In genomic region chr11:65549088-65549487, GRCh38 we compare ENCODE assay signal across 19 cellular contexts. TPM values are rescaled to one million over a fixed set of nuclear protein-coding genes. Genes with fewer than 3 reads are reported as not detected.
A peak's percentile ranks its signal among the peaks of the same experiment; 100 is the strongest.
DNase-seq lines count a peak whose midpoint lies in the region; ATAC-seq, FAIRE-seq and TF ChIP-seq lines count a peak whose summit lies in the region.
"Had no signal": no experiment of that assay in that cellular context is flagged by ENCODE, and none has a peak within 500 bp of the region (broad histone marks: within the 10 kb centered on the region; RNA-seq: fewer than 3 reads in every experiment).

No MANE protein-coding gene starts in this region.

- H3K27me3 Mint-ChIP-seq in CD8-positive, alpha-beta memory T cell = no peaks in the 10 kb centered on the region

- CTCF ChIA-PET in CD8-positive, alpha-beta memory T cell (lab: Charles Lee) = interaction anchor here (0.8 to 5.7 kb wide), 3 partner anchors 9 to 39 kb away, joined by 3 to 35 read pairs (median 8); partner anchors contain the start of genes FAM89B and ZNRD2
- CTCF ChIA-PET in GM12878 (lab: Yijun Ruan, JAX) = interaction anchor here (0.9 to 4.7 kb wide), 3 partner anchors 8 to 231 kb away, joined by 3 to 29 read pairs (median 3); no protein-coding TSS in a partner anchor

- H3K4me3 ChIP-seq in CD8-positive, alpha-beta memory T cell (ENCODE audit: low read length) = no peak overlapping the region
- no peak overlapping the region for H3K4me3 ChIP-seq in GM12878

- RAD21 ChIA-PET in GM12878 (lab: Charles Lee; ENCODE audit: unreplicated experiment) = interaction anchor here (1.6 kb wide), 1 partner anchor 8 kb away, joined by 5 read pairs; no protein-coding TSS in a partner anchor

- peaks cover 3 to 19% (median 11%) of the 10 kb centered on the region in 3 donors for H3K36me3 Mint-ChIP-seq in CD8-positive, alpha-beta memory T cell

- peaks cover 62% of the 10 kb centered on the region for H3K4me1 ChIP-seq in CD8-positive, alpha-beta memory T cell (ENCODE audit: insufficient read depth, low read length)
- H3K4me1 ChIP-seq in GM12878 (ENCODE audit: control insufficient read depth, insufficient read depth, low read length) = peaks cover 24% of the 10 kb centered on the region

- peak overlapping the region in 3 of 7 donors; percentile 31 to 83 (median 40) for H3K4me3 Mint-ChIP-seq in CD8-positive, alpha-beta memory T cell
- H3K4me3 Mint-ChIP-seq: H9 had no signal

- BruUV-seq in GM12878 (replicated peaks; lab: Mats Ljungman, UMichigan) = no TSS peak

- TF ChIP-seq RAD21 in GM12878 (IDR thresholded peaks at IDR 0.05; ENCODE audit: insufficient read depth, low read depth, low read length) = no peak

- whole genome bisulfite sequencing in GM12878 (ENCODE audit: insufficient coverage, insufficient replicate concordance, low lambda C conversion rate, missing lambda C conversion rate) = 62% methylated on average over 3 of the region's 3 CpGs

- peaks cover 47 to 66% (median 56%) of the 10 kb centered on the region in 3 donors for H3K4me1 Mint-ChIP-seq in CD8-positive, alpha-beta memory T cell

- H3K4me2 ChIP-seq in GM12878 (ENCODE audit: control insufficient read depth, insufficient read depth) = no peak overlapping the region

- SMC1A ChIA-PET in GM12878 (lab: Charles Lee; ENCODE audit: uncharacterized antibody, unreplicated experiment) = no interaction called here

- H3K9ac ChIP-seq in GM12878 (ENCODE audit: control insufficient read depth, insufficient read depth, low read length) = no peak overlapping the region

- no peak for TF ChIP-seq EP300 in GM12878 (IDR thresholded peaks at IDR 0.05; ENCODE audit: borderline replicate concordance in 1 of 2, control insufficient read depth in 1 of 2, low read depth in 2 of 2, low read length in 2 of 2)

- no peaks in the 10 kb centered on the region for H3K79me2 ChIP-seq in GM12878 (ENCODE audit: control insufficient read depth, insufficient read depth, low read length)

- ATAC-seq in GM12878 = no peak
- ATAC-seq: SK-N-SH treated with all-trans-retinoic acid at 6 μM for 48 hours had no signal

- no peak for TF ChIP-seq CTCF in GM12878 (IDR thresholded peaks at IDR 0.05 in 2 of 3, conservative IDR thresholded peaks at IDR 0.05 in 1 of 3; ENCODE audit: control insufficient read depth in 2 of 3, extremely low read depth in 1 of 3, insufficient read depth in 1 of 3, low read depth in 3 of 3, low read length in 3 of 3)

- no peaks in the 10 kb centered on the region for H3K36me3 ChIP-seq in CD8-positive, alpha-beta memory T cell (ENCODE audit: insufficient read depth, low read length)
- no peaks in the 10 kb centered on the region for H3K36me3 ChIP-seq in GM12878 (ENCODE audit: control insufficient read depth in 2 of 2, insufficient read depth in 2 of 2, low read length in 1 of 2)

- H3K27ac Mint-ChIP-seq in CD8-positive, alpha-beta memory T cell = peak overlapping the region in 6 of 8 donors; percentile 7 to 92 (median 56)
- H3K27ac Mint-ChIP-seq: H9 had no signal

- in situ Hi-C loops in GM12878 (cut with MboI) = no loop called here

- FAIRE-seq in GM12878 (lab: Jason Lieb, UNC) (peak; percentile 27), GM19239 (lab: Jason Lieb, UNC) (no peak)

- no peak overlapping the region for H3K27ac ChIP-seq in CD8-positive, alpha-beta memory T cell (ENCODE audit: low read depth, low read length)
- H3K27ac ChIP-seq in GM12878 (ENCODE audit: control insufficient read depth, insufficient read depth) = no peak overlapping the region

- no peaks in the 10 kb centered on the region for H4K20me1 ChIP-seq in GM12878 (ENCODE audit: control insufficient read depth, insufficient read depth)

- no peaks in the 10 kb centered on the region for H3K9me3 ChIP-seq in CD8-positive, alpha-beta memory T cell (ENCODE audit: low read length)
- no peaks in the 10 kb centered on the region for H3K9me3 ChIP-seq in GM12878 (replicated peaks; ENCODE audit: control insufficient read depth, insufficient read depth, low read length)
- H3K9me3 ChIP-seq: Caco-2 had no signal

- DNase-seq in CD1c-positive myeloid dendritic cell (ENCODE audit: extremely low spot score) (peak; percentile 39), GM12878 (ENCODE audit: low read depth, low spot score) (no peak), renal cortical epithelial cell (ENCODE audit: low read depth) (peak; percentile 59), C1 segment of cervical spinal cord (lab: John Stamatoyannopoulos, UW) (no peak), NCI-H446 treated with DMSO at 0.1 percent for 48 hours (lab: John Stamatoyannopoulos, UW) (no peak), GM19239 (ENCODE audit: insufficient read length, low spot score) (no peak)
- DNase-seq in CD8-positive, alpha-beta memory T cell = no peak
- DNase-seq: ACHN, Caco-2, EL, H9, IMR-90, Kasumi-1, NCI-H1105, NCI-H1694, NCI-H2227 treated with DMSO at 0.1 percent for 48 hours, NCI-H69, SHP77 treated with DMSO at 0.1 percent for 48 hours had no signal

- POLR2A ChIA-PET in CD8-positive, alpha-beta memory T cell (lab: Charles Lee) = interaction anchor here (0.9 kb wide), 1 partner anchor 8 kb away, joined by 3 read pairs; no protein-coding TSS in a partner anchor
- POLR2A ChIA-PET in GM12878 (lab: Charles Lee) = interaction anchor here (0.6 to 1.1 kb wide), 2 partner anchors 16 to 27 kb away, joined by 3 read pairs; partner anchors contain the start of gene EHBP1L1

- no peaks in the 10 kb centered on the region for H3K9me3 Mint-ChIP-seq in CD8-positive, alpha-beta memory T cell

- no peak overlapping the region for H2AFZ ChIP-seq in GM12878 (ENCODE audit: control insufficient read depth, low read depth, low read length)

- H3K27me3 ChIP-seq in CD8-positive, alpha-beta memory T cell (ENCODE audit: insufficient read depth, low read length, poor library complexity, severe bottlenecking) = no peaks in the 10 kb centered on the region
- H3K27me3 ChIP-seq in GM12878 (replicated peaks in 1 of 2; ENCODE audit: control insufficient read depth in 2 of 2, insufficient read depth in 2 of 2, low read length in 1 of 2) = no peaks in the 10 kb centered on the region

- intact Hi-C loops in GM12878 (cut with micrococcal nuclease; ENCODE audit: unreplicated experiment) = no loop called here

- no peak for TF ChIP-seq POLR2A in GM12878 (IDR thresholded peaks at IDR 0.05; ENCODE audit: low read depth, low read length)

RNA-seq across cellular contexts. Expression of gene LTBP3, which starts 9.1 kb away (rescaled TPM):
- 10 to 100 TPM; 33.2 to 35.4 TPM for total RNA-seq in CD8-positive, alpha-beta memory T cell
- polyA plus RNA-seq in CD8-positive, alpha-beta memory T cell = 17.9 TPM
- 8.6 and 11.6 TPM in 2 replicates for total RNA-seq in GM12878 (2013; cell fraction: nucleolus; rRNA removed)
- total RNA-seq in GM12878 (2014; rRNA removed) = 8.5 and 9.0 TPM in 2 replicates
- total RNA-seq in GM12878 (2014; rRNA removed; fragmentation: Illumina TruSeq; extraction: Trizol) = 1.2 and 2.2 TPM in 2 replicates
- 8.0 and 9.0 TPM in 2 replicates for total RNA-seq in GM12878 (2021)
- polyA plus RNA-seq in GM12878 (2011; ENCODE audit: low read depth) = 12.8 TPM
- polyA plus RNA-seq in GM12878 (2011; rRNA removed) = 3.1 and 7.0 TPM in 2 replicates
- polyA plus RNA-seq in GM12878 (2011; cell fraction: cytosol; rRNA removed) = 14.4 and 24.0 TPM in 2 replicates
- 47.3 and 52.7 TPM in 2 replicates for polyA plus RNA-seq in GM12878 (2011; cell fraction: nucleus; rRNA removed)
- 15.6 and 16.4 TPM in 2 replicates for polyA plus RNA-seq in GM12878 (2012)
- 1.00 and 2.3 TPM in 2 replicates for polyA plus RNA-seq in GM12878 (2014; fragmentation: Illumina TruSeq; extraction: Trizol)
- polyA plus RNA-seq in GM12878 (2014; fragmentation: Nextera tagmentation; extraction: Ambion mirVana) = not detected
- polyA plus RNA-seq in GM12878 (2014; rRNA removed) = 12.2 and 14.7 TPM in 2 replicates
- 1 to 10 TPM; 4.0 to 5.5 TPM for polyA plus RNA-seq in GM12878 (2016; fragmentation: Nextera tagmentation; extraction: Ambion mirVana)
- 3.8 and 4.7 TPM in 2 replicates for polyA minus RNA-seq in GM12878 (2011; rRNA and poly(A)+ RNA removed)
- polyA minus RNA-seq in GM12878 (2011; cell fraction: cytosol; rRNA and poly(A)+ RNA removed) = 5.6 and 6.7 TPM in 2 replicates
- 6.6 and 12.8 TPM in 2 replicates for polyA minus RNA-seq in GM12878 (2011; cell fraction: nucleus; rRNA and poly(A)+ RNA removed)
- total RNA-seq in renal cortical epithelial cell = 11.6 and 82.8 TPM in 2 replicates

RNA-seq across cellular contexts. Expression of gene ZNRD2, which starts 21.2 kb away (rescaled TPM):
- total RNA-seq in CD8-positive, alpha-beta memory T cell = 10 to 100 TPM; 69.6 to 77.9 TPM
- polyA plus RNA-seq in CD8-positive, alpha-beta memory T cell = 81.4 TPM
- total RNA-seq in GM12878 (2013; cell fraction: nucleolus; rRNA removed) = 31.8 and 42.8 TPM in 2 replicates
- 71.3 and 77.0 TPM in 2 replicates for total RNA-seq in GM12878 (2014; rRNA removed)
- 20.0 and 24.8 TPM in 2 replicates for total RNA-seq in GM12878 (2014; rRNA removed; fragmentation: Illumina TruSeq; extraction: Trizol)
- 62.0 and 63.3 TPM in 2 replicates for total RNA-seq in GM12878 (2021)
- 35.6 TPM for polyA plus RNA-seq in GM12878 (2011; ENCODE audit: low read depth)
- polyA plus RNA-seq in GM12878 (2011; rRNA removed) = 13.4 and 32.2 TPM in 2 replicates
- 60.6 and 85.4 TPM in 2 replicates for polyA plus RNA-seq in GM12878 (2011; cell fraction: cytosol; rRNA removed)
- polyA plus RNA-seq in GM12878 (2011; cell fraction: nucleus; rRNA removed) = 70.4 and 75.4 TPM in 2 replicates
- 43.7 and 53.4 TPM in 2 replicates for polyA plus RNA-seq in GM12878 (2012)
- 1.2 and 7.9 TPM in 2 replicates for polyA plus RNA-seq in GM12878 (2014; fragmentation: Illumina TruSeq; extraction: Trizol)
- polyA plus RNA-seq in GM12878 (2014; fragmentation: Nextera tagmentation; extraction: Ambion mirVana) = 10 to 100 TPM; 14.8 to 48.7 TPM
- 74.8 and 79.0 TPM in 2 replicates for polyA plus RNA-seq in GM12878 (2014; rRNA removed)
- 100 to 1,000 TPM; 107 to 111 TPM for polyA plus RNA-seq in GM12878 (2016; fragmentation: Nextera tagmentation; extraction: Ambion mirVana)
- polyA minus RNA-seq in GM12878 (2011; rRNA and poly(A)+ RNA removed) = 5.0 and 12.2 TPM in 2 replicates
- 5.8 and 6.9 TPM in 2 replicates for polyA minus RNA-seq in GM12878 (2011; cell fraction: cytosol; rRNA and poly(A)+ RNA removed)
- polyA minus RNA-seq in GM12878 (2011; cell fraction: nucleus; rRNA and poly(A)+ RNA removed) = 32.3 and 48.6 TPM in 2 replicates
- total RNA-seq in renal cortical epithelial cell = 33.8 and 53.1 TPM in 2 replicates

RNA-seq across cellular contexts. Expression of gene FAM89B, which starts 23.2 kb away (rescaled TPM):
- total RNA-seq in CD8-positive, alpha-beta memory T cell = 10 to 100 TPM; 30.8 to 34.1 TPM
- 138 TPM for polyA plus RNA-seq in CD8-positive, alpha-beta memory T cell
- 6.1 and 7.8 TPM in 2 replicates for total RNA-seq in GM12878 (2013; cell fraction: nucleolus; rRNA removed)
- 26.2 and 32.0 TPM in 2 replicates for total RNA-seq in GM12878 (2014; rRNA removed)
- total RNA-seq in GM12878 (2014; rRNA removed; fragmentation: Illumina TruSeq; extraction: Trizol) = 7.2 and 10.4 TPM in 2 replicates
- total RNA-seq in GM12878 (2021) = 28.5 and 29.6 TPM in 2 replicates
- 4.4 TPM for polyA plus RNA-seq in GM12878 (2011; ENCODE audit: low read depth)
- 3.6 and 8.0 TPM in 2 replicates for polyA plus RNA-seq in GM12878 (2011; rRNA removed)
- 16.4 and 28.8 TPM in 2 replicates for polyA plus RNA-seq in GM12878 (2011; cell fraction: cytosol; rRNA removed)
- polyA plus RNA-seq in GM12878 (2011; cell fraction: nucleus; rRNA removed) = 29.2 and 30.4 TPM in 2 replicates
- 11.8 and 13.3 TPM in 2 replicates for polyA plus RNA-seq in GM12878 (2012)
- 0.74 and 9.1 TPM in 2 replicates for polyA plus RNA-seq in GM12878 (2014; fragmentation: Illumina TruSeq; extraction: Trizol)
- 1 to 10 TPM in 1 of 2 experiments, under 1 TPM in 1; 0.34 to 2.2 TPM for polyA plus RNA-seq in GM12878 (2014; fragmentation: Nextera tagmentation; extraction: Ambion mirVana)
- 36.7 and 50.7 TPM in 2 replicates for polyA plus RNA-seq in GM12878 (2014; rRNA removed)
- 10 to 100 TPM in 1 of 2 experiments, 1 to 10 TPM in 1; 2.8 to 26.6 TPM for polyA plus RNA-seq in GM12878 (2016; fragmentation: Nextera tagmentation; extraction: Ambion mirVana)
- 4.4 and 9.6 TPM in 2 replicates for polyA minus RNA-seq in GM12878 (2011; rRNA and poly(A)+ RNA removed)
- polyA minus RNA-seq in GM12878 (2011; cell fraction: cytosol; rRNA and poly(A)+ RNA removed) = 4.0 and 5.7 TPM in 2 replicates
- 16.1 and 24.5 TPM in 2 replicates for polyA minus RNA-seq in GM12878 (2011; cell fraction: nucleus; rRNA and poly(A)+ RNA removed)
- total RNA-seq in renal cortical epithelial cell = 10.1 and 14.8 TPM in 2 replicates

RNA-seq across cellular contexts. Expression of gene SCYL1, which starts 24.2 kb away (rescaled TPM):
- 10 to 100 TPM; 85.1 to 88.5 TPM for total RNA-seq in CD8-positive, alpha-beta memory T cell
- polyA plus RNA-seq in CD8-positive, alpha-beta memory T cell = 42.1 TPM
- 28.9 and 34.4 TPM in 2 replicates for total RNA-seq in GM12878 (2013; cell fraction: nucleolus; rRNA removed)
- 75.1 and 82.7 TPM in 2 replicates for total RNA-seq in GM12878 (2014; rRNA removed)
- 25.9 and 29.3 TPM in 2 replicates for total RNA-seq in GM12878 (2014; rRNA removed; fragmentation: Illumina TruSeq; extraction: Trizol)
- total RNA-seq in GM12878 (2021) = 66.7 and 67.8 TPM in 2 replicates
- polyA plus RNA-seq in GM12878 (2011; ENCODE audit: low read depth) = 16.4 TPM
- 17.8 and 43.1 TPM in 2 replicates for polyA plus RNA-seq in GM12878 (2011; rRNA removed)
- polyA plus RNA-seq in GM12878 (2011; cell fraction: cytosol; rRNA removed) = 88.7 and 112 TPM in 2 replicates
- 114 and 150 TPM in 2 replicates for polyA plus RNA-seq in GM12878 (2011; cell fraction: nucleus; rRNA removed)
- polyA plus RNA-seq in GM12878 (2012) = 35.1 and 36.8 TPM in 2 replicates
- polyA plus RNA-seq in GM12878 (2014; fragmentation: Illumina TruSeq; extraction: Trizol) = 6.9 and 32.5 TPM in 2 replicates
- polyA plus RNA-seq in GM12878 (2014; fragmentation: Nextera tagmentation; extraction: Ambion mirVana) = 1 to 10 TPM in 1 of 2 experiments, under 1 TPM in 1; 0.80 to 6.3 TPM
- 68.0 and 74.6 TPM in 2 replicates for polyA plus RNA-seq in GM12878 (2014; rRNA removed)
- 10 to 100 TPM; 59.2 to 65.4 TPM for polyA plus RNA-seq in GM12878 (2016; fragmentation: Nextera tagmentation; extraction: Ambion mirVana)
- polyA minus RNA-seq in GM12878 (2011; rRNA and poly(A)+ RNA removed) = 43.5 and 70.6 TPM in 2 replicates
- 23.4 and 34.6 TPM in 2 replicates for polyA minus RNA-seq in GM12878 (2011; cell fraction: cytosol; rRNA and poly(A)+ RNA removed)
- polyA minus RNA-seq in GM12878 (2011; cell fraction: nucleus; rRNA and poly(A)+ RNA removed) = 16.7 and 26.3 TPM in 2 replicates
- 48.8 and 57.2 TPM in 2 replicates for total RNA-seq in renal cortical epithelial cell

RNA-seq across cellular contexts. Expression of gene EHBP1L1, which starts 26.8 kb away (rescaled TPM):
- total RNA-seq in CD8-positive, alpha-beta memory T cell = 100 to 1,000 TPM in 1 of 2 experiments, 10 to 100 TPM in 1; 97.3 to 100 TPM
- 25.1 TPM for polyA plus RNA-seq in CD8-positive, alpha-beta memory T cell
- total RNA-seq in GM12878 (2013; cell fraction: nucleolus; rRNA removed) = 101 and 114 TPM in 2 replicates
- total RNA-seq in GM12878 (2014; rRNA removed) (63.3 and 74.6 TPM in 2 replicates), GM12878 (2014; rRNA removed; fragmentation: Illumina TruSeq; extraction: Trizol) (32.9 and 37.1 TPM in 2 replicates), GM12878 (2021) (90.7 and 92.7 TPM in 2 replicates), renal cortical epithelial cell (31.0 and 39.4 TPM in 2 replicates)
- 22.5 TPM for polyA plus RNA-seq in GM12878 (2011; ENCODE audit: low read depth)
- polyA plus RNA-seq in GM12878 (2011; rRNA removed) (21.5 and 28.4 TPM in 2 replicates), GM12878 (2014; fragmentation: Illumina TruSeq; extraction: Trizol) (34.3 and 39.8 TPM in 2 replicates), GM12878 (2014; fragmentation: Nextera tagmentation; extraction: Ambion mirVana) (under 1 TPM; 0.06 to 0.09 TPM), GM12878 (2014; rRNA removed) (99.4 and 117 TPM in 2 replicates), GM12878 (2016; fragmentation: Nextera tagmentation; extraction: Ambion mirVana) (10 to 100 TPM; 15.5 to 18.9 TPM)
- 37.0 and 59.7 TPM in 2 replicates for polyA plus RNA-seq in GM12878 (2011; cell fraction: cytosol; rRNA removed)
- polyA plus RNA-seq in GM12878 (2011; cell fraction: nucleus; rRNA removed) = 195 and 323 TPM in 2 replicates
- 52.1 and 68.8 TPM in 2 replicates for polyA plus RNA-seq in GM12878 (2012)
- polyA minus RNA-seq in GM12878 (2011; rRNA and poly(A)+ RNA removed) = 22.7 and 40.4 TPM in 2 replicates
- polyA minus RNA-seq in GM12878 (2011; cell fraction: cytosol; rRNA and poly(A)+ RNA removed) = 33.2 and 33.8 TPM in 2 replicates
- 24.8 and 46.7 TPM in 2 replicates for polyA minus RNA-seq in GM12878 (2011; cell fraction: nucleus; rRNA and poly(A)+ RNA removed)

Comparison
In these comparisons a context has a peak if more than half of its experiments do, and no peak if none do; other contexts are left out.
1. DNase-seq: peak in CD1c-positive myeloid dendritic cell (single experiment) and renal cortical epithelial cell (single experiment); none in CD8-positive, alpha-beta memory T cell (0 of 5), GM12878 (single experiment), C1 segment of cervical spinal cord (0 of 14), NCI-H446 treated with DMSO at 0.1 percent for 48 hours (single experiment) and GM19239 (single experiment).